24 cellular contexts compared by ENCODE assay signal in genomic region chr4:129808242-129808641, GRCh38.
"Had no signal": no experiment of that assay in that cellular context is flagged by ENCODE, and none has a peak within 500 bp of the region (broad histone marks: within the 10 kb centered on the region; RNA-seq: fewer than 3 reads in every experiment).

No MANE protein-coding gene starts in this region.

- ATAC-seq: foreskin keratinocyte; gastroesophageal sphincter; heart left ventricle; left lung; mucosa of descending colon; natural killer cell treated with Interleukin-12 subunit alpha and Interleukin-12 subunit beta and Interleukin-15 and Interleukin-18, amount 100 ng/mL, for 72 hours; right lobe of liver; stimulated activated naive B cell treated with anti-CD40 and anti-IgM and Interleukin-4, amounts not matched to agents 10 μg/mL and 1 μg/mL and 100 μg/mL, for 72 hours had no signal

- FAIRE-seq: kidney, small intestine, urothelium cell line had no signal

- H3K36me3 ChIP-seq: esophagus muscularis mucosa, gastroesophageal sphincter, heart left ventricle, left lung, neutrophil, right lobe of liver, thoracic aorta, tibial nerve, upper lobe of left lung had no signal

- H3K4me3 ChIP-seq: esophagus muscularis mucosa, gastroesophageal sphincter, heart left ventricle, hepatocyte, left lung, mucosa of descending colon, right lobe of liver, thoracic aorta, tibial nerve, upper lobe of left lung had no signal

- H3K27ac ChIP-seq: esophagus muscularis mucosa, foreskin keratinocyte, gastroesophageal sphincter, heart left ventricle, left lung, neutrophil, parathyroid adenoma, right lobe of liver, thoracic aorta, tibial nerve, upper lobe of left lung had no signal

- DNase-seq: effector CD8-positive, alpha-beta T cell; endodermal cell; foreskin keratinocyte; heart left ventricle; kidney; left lung; mesenchymal stem cell; mucosa of descending colon; naive B cell; right lobe of liver; small intestine; stimulated activated CD4-positive, alpha-beta T cell treated with anti-CD3 and anti-CD28 coated beads, Interleukin-15, amount 100 ng/mL, for 24 hours; stimulated activated CD4-positive, alpha-beta T cell treated with anti-CD3 and anti-CD28 coated beads, Interleukin-2, amount 100 ng/mL, for 48 hours; stimulated activated naive B cell treated with anti-CD40 and anti-IgM and Interleukin-4, amounts not matched to agents 10 μg/mL and 1 μg/mL and 100 μg/mL, for 72 hours; upper lobe of left lung had no signal

- H3K27me3 ChIP-seq: esophagus muscularis mucosa, foreskin keratinocyte, gastroesophageal sphincter, heart left ventricle, hepatocyte, left lung, neutrophil, right lobe of liver, tibial nerve, upper lobe of left lung had no signal
